In the genomic region with DNA sequence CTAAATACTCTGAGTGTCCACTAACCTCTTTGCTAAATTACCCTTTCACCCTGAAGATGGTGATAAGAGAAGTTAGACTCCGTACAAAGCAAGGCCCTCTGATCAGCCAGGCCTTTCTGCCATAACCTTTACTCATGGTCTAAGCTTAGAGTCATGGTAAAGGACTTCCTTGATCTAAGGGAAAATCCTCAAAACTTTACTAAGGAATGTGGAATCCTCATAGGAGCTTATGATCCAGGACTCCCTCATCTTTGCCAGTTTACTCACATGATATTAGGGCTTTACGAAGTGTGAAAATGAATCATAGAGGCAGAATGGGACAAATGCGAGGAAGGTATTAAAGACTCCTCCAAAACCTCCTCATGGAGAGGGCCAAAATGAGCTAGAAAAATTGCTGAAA, we compare ENCODE assay signal across 14 cellular contexts.
"Had no signal": no experiment of that assay in that cellular context is flagged by ENCODE, and none has a peak within 500 bp of the region (broad histone marks: within the 10 kb centered on the region; RNA-seq: fewer than 3 reads in every experiment).

No MANE protein-coding gene starts in this region.

- H3K9me3 ChIP-seq: colonic mucosa, mucosa of descending colon, right lobe of liver had no signal

- H3K27ac Mint-ChIP-seq: activated naive CD4-positive, alpha-beta T cell treated with anti-CD3 and anti-CD28 coated beads, Interleukin-2, amount 50 U/mL, for 72 hours; naive thymus-derived CD8-positive, alpha-beta T cell had no signal

- H3K27me3 ChIP-seq: colonic mucosa, right lobe of liver had no signal

- H3K4me3 Mint-ChIP-seq: naive thymus-derived CD8-positive, alpha-beta T cell had no signal

- H3K36me3 ChIP-seq: colonic mucosa, right lobe of liver had no signal

- FAIRE-seq: endothelial cell of umbilical vein had no signal

- H3K4me1 ChIP-seq: colonic mucosa, right lobe of liver had no signal

- DNase-seq: activated T-cell treated with anti-CD3 and anti-CD28 coated beads, Interleukin-2, amount 50 U/mL, for 1 hour; anterior cingulate cortex; colonic mucosa; effector CD4-positive, alpha-beta T cell; mammary epithelial cell; mucosa of descending colon; naive thymus-derived CD8-positive, alpha-beta T cell; right lobe of liver; stimulated activated CD4-positive, alpha-beta T cell treated with anti-CD3 and anti-CD28 coated beads, Interleukin-2, amount 100 ng/mL, for 24 hours; stimulated activated naive CD4-positive, alpha-beta T cell; T-helper 2 cell; trophoblast cell had no signal

- H3K4me3 ChIP-seq: colonic mucosa, mucosa of descending colon, right lobe of liver had no signal

- H3K27ac ChIP-seq: colonic mucosa, right lobe of liver had no signal
